9 cellular contexts compared by ENCODE assay signal in genomic region chr3:63967675-63968611, GRCh38. TPM values are rescaled to one million over a fixed set of nuclear protein-coding genes. Genes with fewer than 3 reads are reported as not detected.
DNase-seq lines count a peak whose midpoint lies in the region; ATAC-seq and TF ChIP-seq lines count a peak whose summit lies in the region.
"Had no signal": no experiment of that assay in that cellular context is flagged by ENCODE, and none has a peak within 500 bp of the region (broad histone marks: within the 10 kb centered on the region; RNA-seq: fewer than 3 reads in every experiment).

No MANE protein-coding gene starts in this region.

- intact Hi-C loops in left cardiac atrium (cut with DNase I), result no loop called here
- intact Hi-C loops in sciatic nerve (cut with DNase I), result no loop called here

- peak overlapping the region; percentile 82 for H3K4me3 Mint-ChIP-seq in activated naive CD8-positive, alpha-beta T cell

- no peaks in the 10 kb centered on the region for H3K27me3 Mint-ChIP-seq in activated naive CD8-positive, alpha-beta T cell

- DNase-seq in AG04449 (ENCODE audit: low read depth, low spot score), result no peak
- peak; percentile 68 for DNase-seq in NCI-H82 treated with DMSO at 0.1 percent for 48 hours (lab: John Stamatoyannopoulos, UW; ENCODE audit: unreplicated experiment)
- peak; percentile 30 for DNase-seq in left cardiac atrium
- peak; percentile 67 for DNase-seq in sciatic nerve (ENCODE audit: low spot score)
- DNase-seq in NK-92 (lab: John Stamatoyannopoulos, UW; ENCODE audit: unreplicated experiment), result no peak

- TF ChIP-seq CTCF in AG04449 (IDR thresholded peaks at IDR 0.05; ENCODE audit: insufficient read depth, low read length, missing control alignments), result no peak

- peak overlapping the region; percentile 88 for H3K27ac Mint-ChIP-seq in activated naive CD8-positive, alpha-beta T cell

- ATAC-seq in GM18519 (IDR thresholded peaks at IDR 0.05; ENCODE audit: low FRiP score, unreplicated experiment), result peak; percentile 54
- peak; percentile 62 for ATAC-seq in HG02981 (IDR thresholded peaks at IDR 0.05; ENCODE audit: unreplicated experiment)
- ATAC-seq in left cardiac atrium, result peak; percentile 46 to 69
- ATAC-seq in sciatic nerve, result peak; percentile 89
- ATAC-seq: HCT116 had no signal

- H3K9me3 Mint-ChIP-seq in activated naive CD8-positive, alpha-beta T cell (ENCODE audit: low read depth), result no peaks in the 10 kb centered on the region

- no peaks in the 10 kb centered on the region for H3K36me3 Mint-ChIP-seq in activated naive CD8-positive, alpha-beta T cell

- H3K4me3 ChIP-seq in AG04449 (ENCODE audit: low read depth, low read length), result peak overlapping the region; percentile 38

- CTCF ChIA-PET in AG04449 (lab: Yijun Ruan, JAX), result interaction anchor here (0.6 to 8.3 kb wide), 7 partner anchors 10 to 622 kb away, joined by 3 to 68 read pairs (median 5); no protein-coding TSS in a partner anchor

- POLR2A ChIA-PET in AG04449 (lab: Yijun Ruan, JAX), result interaction anchor here (0.7 kb wide), 1 partner anchor 56 kb away, joined by 3 read pairs; no protein-coding TSS in a partner anchor

- peaks cover 78% of the 10 kb centered on the region for H3K4me1 Mint-ChIP-seq in activated naive CD8-positive, alpha-beta T cell (ENCODE audit: low read depth)

RNA-seq across cellular contexts. Expression of gene PSMD6, which starts 55.4 kb away (rescaled TPM):
- total RNA-seq in left cardiac atrium (10 to 100 TPM; 61.6 to 80.3 TPM), sciatic nerve (49.2 TPM)

RNA-seq across cellular contexts. Expression of gene SCAANT1, which starts 55.8 kb away (rescaled TPM):
- not detected for total RNA-seq in left cardiac atrium
- total RNA-seq in sciatic nerve, result not detected

Comparison
In these comparisons a context has a peak if more than half of its experiments do, and no peak if none do; other contexts are left out.
1. DNase-seq: peak in NCI-H82 treated with DMSO at 0.1 percent for 48 hours (single experiment), left cardiac atrium (single experiment) and sciatic nerve (single experiment); none in AG04449 (single experiment) and NK-92 (single experiment).
2. Peak in every context shown above with its lines, with median percentiles within 50 percentile points of each other: ATAC-seq.